In the genomic region with DNA sequence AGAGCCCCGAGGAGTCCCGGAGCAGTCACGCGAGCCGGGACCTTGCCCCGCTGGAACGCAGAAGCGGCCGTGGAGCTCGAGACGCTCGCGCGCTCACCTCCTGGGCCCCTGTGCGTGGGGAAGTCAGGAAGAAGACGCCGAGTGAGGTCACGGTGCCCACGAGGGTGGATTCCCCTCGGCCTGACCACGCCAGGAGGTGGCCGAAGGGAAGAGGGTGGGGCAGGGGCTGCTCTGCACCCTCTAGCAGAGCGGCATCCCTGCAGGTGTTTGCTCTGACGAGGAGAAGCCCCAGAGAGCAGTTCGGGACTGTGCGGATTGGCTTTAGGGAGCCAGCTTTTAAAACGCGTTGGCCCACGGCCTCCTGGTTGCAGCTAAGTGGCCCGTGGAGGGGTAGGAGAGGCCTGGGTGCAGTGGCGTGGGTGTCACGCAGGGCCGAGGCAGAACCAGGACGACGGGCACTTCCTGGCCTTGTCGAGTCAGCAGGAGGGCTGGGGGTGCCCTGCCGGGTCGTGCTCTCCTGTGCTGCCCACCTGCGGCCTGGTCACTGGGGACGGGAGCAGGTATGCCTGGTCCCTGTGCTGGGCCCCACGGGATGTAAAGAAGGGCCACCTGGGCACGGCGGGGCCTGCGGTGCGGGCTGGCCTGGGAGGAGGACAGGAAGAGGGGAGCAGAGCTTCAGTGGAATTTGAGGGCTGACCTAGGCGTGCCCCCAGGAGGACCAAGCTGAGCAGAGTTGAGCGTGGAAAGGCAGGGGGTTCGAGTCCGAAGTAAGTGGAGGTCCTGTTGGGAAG, we compare ENCODE assay signal across 8 cellular contexts. TPM values are rescaled to one million over a fixed set of nuclear protein-coding genes. Genes with fewer than 3 reads are reported as not detected.
DNase-seq lines count a peak whose midpoint lies in the region; ATAC-seq and FAIRE-seq lines count a peak whose summit lies in the region.

No MANE protein-coding gene starts in this region.

- intact Hi-C loops in right cardiac atrium (cut with DNase I): loop anchor here in 2 of 4 donors (5.0 to 10.0 kb wide), 2 partner anchors 33 to 55 kb away; no protein-coding TSS in a partner anchor

- peaks cover 15% of the 10 kb centered on the region for H3K36me3 Mint-ChIP-seq in activated naive CD4-positive, alpha-beta T cell treated with anti-CD3 and anti-CD28 coated beads, Interleukin-2, amount 10 ng/mL, durations not matched to agents 7 days and 5 days

- ATAC-seq in HG02870 (IDR thresholded peaks at IDR 0.05; ENCODE audit: unreplicated experiment): peak; percentile 2
- peak; percentile 9 to 20 for ATAC-seq in right cardiac atrium
- no peak for ATAC-seq in GM19463 (IDR thresholded peaks at IDR 0.05; ENCODE audit: unreplicated experiment)

- no peaks in the 10 kb centered on the region for H3K9me3 ChIP-seq in right cardiac atrium (ENCODE audit: control insufficient read depth, low read length)
- no peaks in the 10 kb centered on the region for H3K9me3 ChIP-seq in small intestine (ENCODE audit: control insufficient read depth, low read depth)

- CTCF ChIA-PET in activated naive CD4-positive, alpha-beta T cell treated with anti-CD3 and anti-CD28 coated beads, Interleukin-2, amount 10 ng/mL, durations not matched to agents 7 days and 5 days (lab: Charles Lee): interaction anchor here (1.5 kb wide), 1 partner anchor 9 kb away, joined by 4 read pairs; no protein-coding TSS in a partner anchor

- FAIRE-seq in small intestine (lab: Jason Lieb, UNC): no peak

- WGBS in right cardiac atrium: 14% methylated on average over 49 of the region's 49 CpGs
- 3 to 11% (median 7%) methylated on average over 43 to 49 of the region's 49 CpGs for WGBS in small intestine, 3 donors

- peak overlapping the region; percentile 65 for H3K27ac Mint-ChIP-seq in activated naive CD4-positive, alpha-beta T cell treated with anti-CD3 and anti-CD28 coated beads, Interleukin-2, amount 10 ng/mL, durations not matched to agents 7 days and 5 days

- peak overlapping the region; percentile 27 for H3K27ac ChIP-seq in right cardiac atrium (ENCODE audit: low read length)
- peak overlapping the region; percentile 88 to 96 for H3K27ac ChIP-seq in small intestine (ENCODE audit: low read depth in 1 of 2, low read length in 1 of 2)

- in situ Hi-C loops in G401 (cut with HindIII; ENCODE audit: low sequenced_read_pairs): no loop called here

- H3K27me3 ChIP-seq in right cardiac atrium (ENCODE audit: control insufficient read depth, insufficient read depth) (no peaks in the 10 kb centered on the region), small intestine (ENCODE audit: control insufficient read depth in 2 of 2, insufficient read depth in 2 of 2, low read length in 2 of 2) (no peaks in the 10 kb centered on the region)

- DNase-seq in D341Med (ENCODE audit: low spot score): peak; percentile 52
- DNase-seq in activated naive CD4-positive, alpha-beta T cell treated with anti-CD3 and anti-CD28 coated beads, Interleukin-2, amount 10 ng/mL, durations not matched to agents 7 days and 5 days: peak; percentile 39
- peak in 2 of 3 donors; percentile 65 to 72 for DNase-seq in right cardiac atrium
- DNase-seq in small intestine: no peak
- DNase-seq in G401 (ENCODE audit: low spot score): no peak
- DNase-seq in stimulated activated CD4-positive, alpha-beta T cell treated with anti-CD3 and anti-CD28 coated beads, Interleukin-1b, Interleukin-23, amount 100 ng/mL, for 48 hours: no peak

- peak overlapping the region; percentile 81 for H3K4me3 Mint-ChIP-seq in activated naive CD4-positive, alpha-beta T cell treated with anti-CD3 and anti-CD28 coated beads, Interleukin-2, amount 10 ng/mL, durations not matched to agents 7 days and 5 days

- H3K4me1 Mint-ChIP-seq in activated naive CD4-positive, alpha-beta T cell treated with anti-CD3 and anti-CD28 coated beads, Interleukin-2, amount 10 ng/mL, durations not matched to agents 7 days and 5 days: peaks cover 37% of the 10 kb centered on the region

- H3K27me3 Mint-ChIP-seq in activated naive CD4-positive, alpha-beta T cell treated with anti-CD3 and anti-CD28 coated beads, Interleukin-2, amount 10 ng/mL, durations not matched to agents 7 days and 5 days: peaks cover 33% of the 10 kb centered on the region

- no peaks in the 10 kb centered on the region for H3K9me3 Mint-ChIP-seq in activated naive CD4-positive, alpha-beta T cell treated with anti-CD3 and anti-CD28 coated beads, Interleukin-2, amount 10 ng/mL, durations not matched to agents 7 days and 5 days

- H3K4me3 ChIP-seq in right cardiac atrium (ENCODE audit: low read length): peak overlapping the region; percentile 55
- peak overlapping the region; percentile 61 to 80 for H3K4me3 ChIP-seq in small intestine (ENCODE audit: low read depth in 1 of 2, low read length in 2 of 2)

- H3K4me1 ChIP-seq in right cardiac atrium (ENCODE audit: control insufficient read depth, insufficient read depth, low read length): peaks cover 14% of the 10 kb centered on the region
- peaks cover 2 to 9% of the 10 kb centered on the region in 2 donors for H3K4me1 ChIP-seq in small intestine (ENCODE audit: control insufficient read depth in 2 of 2, insufficient read depth in 1 of 2, low read depth in 1 of 2, low read length in 1 of 2)

- peaks cover 0 to 4% of the 10 kb centered on the region in 2 donors for H3K36me3 ChIP-seq in small intestine (ENCODE audit: control insufficient read depth in 2 of 2, insufficient read depth in 2 of 2, low read length in 2 of 2)

RNA-seq across cellular contexts. Expression of gene PDXK, which starts 1.0 kb away (rescaled TPM):
- 100 to 1,000 TPM in 1 of 4 donors, 10 to 100 TPM in 3; 74.9 to 102 (median 83.5) TPM for total RNA-seq in right cardiac atrium
- polyA plus RNA-seq in right cardiac atrium (53.3 TPM), small intestine (10 to 100 TPM; 65.4 to 67.8 (median 67.3) TPM)
- 58.6 and 88.2 TPM in 2 replicates for total RNA-seq in G401 (2014; rRNA removed; shearing (Covaris generic))

RNA-seq across cellular contexts. Expression of gene CSTB, which starts 56.2 kb away (rescaled TPM):
- total RNA-seq in right cardiac atrium: 10 to 100 TPM; 28.6 to 36.2 (median 31.8) TPM
- polyA plus RNA-seq in right cardiac atrium (57.5 TPM), small intestine (100 to 1,000 TPM in 1 of 3 donors, 10 to 100 TPM in 2; 49.5 to 109 (median 73.5) TPM)
- 8.9 and 10.0 TPM in 2 replicates for total RNA-seq in G401 (2014; rRNA removed; shearing (Covaris generic))

Comparison
In these comparisons a context has a peak if more than half of its experiments do, and no peak if none do; other contexts are left out.
1. DNase-seq: peak in D341Med (single experiment), activated naive CD4-positive, alpha-beta T cell treated with anti-CD3 and anti-CD28 coated beads, Interleukin-2, amount 10 ng/mL, durations not matched to agents 7 days and 5 days (single experiment) and right cardiac atrium (2 of 3); none in small intestine (single experiment), G401 (single experiment) and stimulated activated CD4-positive, alpha-beta T cell treated with anti-CD3 and anti-CD28 coated beads, Interleukin-1b, Interleukin-23, amount 100 ng/mL, for 48 hours (single experiment).